ENCODE assay signal across 2 cellular contexts in the genomic region with DNA sequence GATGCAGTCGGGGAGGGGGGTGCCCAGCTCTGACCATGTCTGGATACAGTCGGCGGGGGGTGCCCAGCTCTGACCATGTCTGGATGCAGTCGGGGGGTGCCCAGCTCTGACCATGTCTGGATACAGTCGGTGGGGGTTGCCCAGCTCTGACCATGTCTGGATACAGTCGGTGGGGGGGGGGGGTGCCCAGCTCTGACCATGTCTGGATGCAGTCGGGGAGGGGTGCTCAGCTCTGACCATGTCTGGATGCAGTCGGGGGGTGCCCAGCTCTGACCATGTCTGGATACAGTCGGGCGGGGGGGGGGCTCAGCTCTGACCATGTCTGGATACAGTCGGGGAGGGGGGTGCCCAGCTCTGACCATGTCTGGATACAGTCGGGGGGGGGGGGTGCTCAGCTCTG. TPM values are rescaled to one million over a fixed set of nuclear protein-coding genes. Genes with fewer than 3 reads are reported as not detected.
"Had no signal": no experiment of that assay in that cellular context is flagged by ENCODE, and none has a peak within 500 bp of the region (broad histone marks: within the 10 kb centered on the region; RNA-seq: fewer than 3 reads in every experiment).

No MANE protein-coding gene starts in this region.

RNA-seq across cellular contexts. Expression of gene SIGIRR, which starts 3.3 kb away (rescaled TPM):
- total RNA-seq: SJCRH30 had no signal

RNA-seq across cellular contexts. Expression of gene PKP3, which starts 17.5 kb away (rescaled TPM):
- total RNA-seq: SJCRH30, SK-MEL-5 had no signal

RNA-seq across cellular contexts. Expression of gene ANO9, which starts 30.3 kb away (rescaled TPM):
- total RNA-seq: SK-MEL-5 had no signal
